ENCODE assay signal across 11 cellular contexts in the genomic region with DNA sequence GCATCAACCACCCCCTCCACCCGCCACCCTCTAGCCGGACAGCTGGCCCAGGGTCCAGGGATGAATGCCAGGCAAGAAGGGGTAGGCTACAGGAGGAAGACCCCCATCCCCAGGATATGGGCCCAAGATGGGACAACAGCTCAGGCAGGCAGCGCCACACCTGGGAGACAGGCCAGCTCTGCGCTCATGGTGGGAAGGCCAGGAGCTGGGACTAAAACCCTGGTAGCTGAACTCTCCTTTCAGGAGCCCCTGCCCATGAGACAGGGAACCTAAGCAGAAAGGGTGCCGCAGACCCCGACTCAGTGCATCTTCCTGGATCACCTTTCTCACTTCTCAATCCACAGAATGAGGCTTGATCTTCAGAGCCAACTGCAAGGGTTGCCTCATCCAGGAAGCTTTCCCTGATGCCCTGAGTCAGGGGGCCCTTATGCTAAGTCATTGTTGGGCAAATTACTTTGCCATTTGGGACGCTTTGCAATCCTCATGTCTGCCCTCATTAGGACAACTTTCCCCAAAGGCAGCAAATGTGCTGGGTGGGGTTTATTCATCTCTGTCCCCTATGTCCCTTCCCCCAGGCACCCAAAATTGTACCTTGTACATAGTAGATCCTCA. TPM values are rescaled to one million over a fixed set of nuclear protein-coding genes. Genes with fewer than 3 reads are reported as not detected.
DNase-seq lines count a peak whose midpoint lies in the region; ATAC-seq and TF ChIP-seq lines count a peak whose summit lies in the region.
"Had no signal": no experiment of that assay in that cellular context is flagged by ENCODE, and none has a peak within 500 bp of the region (broad histone marks: within the 10 kb centered on the region; RNA-seq: fewer than 3 reads in every experiment).

No MANE protein-coding gene starts in this region.

- H2AFZ ChIP-seq in osteoblast (ENCODE audit: low read length): peak overlapping the region; percentile 80

- H3K27me3 ChIP-seq in right atrium auricular region (no peaks in the 10 kb centered on the region), esophagus squamous epithelium (no peaks in the 10 kb centered on the region), osteoblast (ENCODE audit: insufficient read depth, low read length) (no peaks in the 10 kb centered on the region), spleen (replicated peaks in 1 of 7) (no peaks in the 10 kb centered on the region)

- H3K4me2 ChIP-seq in osteoblast (ENCODE audit: insufficient read depth, low read length): peak overlapping the region; percentile 47

- intact Hi-C loops in left ventricle myocardium superior (cut with micrococcal nuclease) (no loop called here), esophagus squamous epithelium (cut with DNase I) (no loop called here), spleen (cut with DNase I; ENCODE audit: low total_unique reads) (loop anchor here (10.0 kb wide), 1 partner anchor 142 kb away; no protein-coding TSS in a partner anchor)

- no peak overlapping the region for H3K4me3 ChIP-seq in right atrium auricular region
- H3K4me3 ChIP-seq in esophagus squamous epithelium: no peak overlapping the region
- peak overlapping the region; percentile 21 for H3K4me3 ChIP-seq in osteoblast (ENCODE audit: insufficient read depth, low read length)
- H3K4me3 ChIP-seq in spleen: no peak overlapping the region

- ATAC-seq in left ventricle myocardium superior (no peak), HG03175 (IDR thresholded peaks at IDR 0.05; ENCODE audit: unreplicated experiment) (no peak)
- ATAC-seq: naive thymus-derived CD8-positive, alpha-beta T cell had no signal

- no peaks in the 10 kb centered on the region for H4K20me1 ChIP-seq in osteoblast (ENCODE audit: insufficient read depth, low read length)

- 87 to 93% methylated on average over 3 to 4 of the region's 7 CpGs for WGBS in esophagus squamous epithelium, 2 donors
- WGBS in spleen, 5 donors: 81 to 93% (median 85%) methylated on average over 5 to 7 of the region's 7 CpGs

- no peak for DNase-seq in right atrium auricular region (ENCODE audit: low spot score)
- DNase-seq in left ventricle myocardium superior: no peak
- no peak for DNase-seq in esophagus squamous epithelium (lab: John Stamatoyannopoulos, UW)
- peak; percentile 54 for DNase-seq in osteoblast (ENCODE audit: insufficient read length, low spot score, missing footprints)
- DNase-seq in spleen: no peak
- no peak for DNase-seq in OCI-M2 (lab: John Stamatoyannopoulos, UW; ENCODE audit: unreplicated experiment)
- DNase-seq in erythroblast (lab: John Stamatoyannopoulos, UW): no peak
- DNase-seq: activated CD4-positive, alpha-beta T cell treated with anti-CD3 and anti-CD28 coated beads for 4 hours; naive thymus-derived CD8-positive, alpha-beta T cell had no signal

- peaks cover 7% of the 10 kb centered on the region for H3K79me2 ChIP-seq in osteoblast (ENCODE audit: insufficient read depth, low read length)

- TF ChIP-seq POLR2A in esophagus squamous epithelium (IDR thresholded peaks at IDR 0.05): no peak
- TF ChIP-seq POLR2A in spleen (IDR thresholded peaks at IDR 0.05): no peak
- TF ChIP-seq POLR2A in erythroblast (IDR thresholded peaks at IDR 0.05; ENCODE audit: low read length): no peak

- H3K4me1 ChIP-seq in right atrium auricular region (peaks cover 0 to 23% of the 10 kb centered on the region in 2 donors), esophagus squamous epithelium (peaks cover 40 to 74% (median 47%) of the 10 kb centered on the region in 3 donors), osteoblast (ENCODE audit: insufficient read depth, low read length) (peaks cover 28% of the 10 kb centered on the region), spleen (peaks cover 0 to 27% (median 10%) of the 10 kb centered on the region in 6 donors)

- H3K27ac ChIP-seq in right atrium auricular region: peak overlapping the region; percentile 57 to 72
- peak overlapping the region; percentile 83 to 94 (median 90) for H3K27ac ChIP-seq in esophagus squamous epithelium
- peak overlapping the region; percentile 92 for H3K27ac ChIP-seq in osteoblast (ENCODE audit: low read depth, low read length)
- peak overlapping the region in 2 of 8 donors; percentile 13 to 36 for H3K27ac ChIP-seq in spleen

- H3K36me3 ChIP-seq in right atrium auricular region (no peaks in the 10 kb centered on the region), esophagus squamous epithelium (no peaks in the 10 kb centered on the region), osteoblast (ENCODE audit: insufficient read depth, low read length) (no peaks in the 10 kb centered on the region), spleen (no peaks in the 10 kb centered on the region)

- TF ChIP-seq CTCF in right atrium auricular region (IDR thresholded peaks at IDR 0.05): no peak
- TF ChIP-seq CTCF in esophagus squamous epithelium (IDR thresholded peaks at IDR 0.05): no peak
- no peak for TF ChIP-seq CTCF in osteoblast (IDR thresholded peaks at IDR 0.05; ENCODE audit: extremely low read depth, low read depth, low read length)
- TF ChIP-seq CTCF in spleen (IDR thresholded peaks at IDR 0.05 in 8 of 11, conservative IDR thresholded peaks at IDR 0.05 in 3 of 11): no peak

- H3K9me3 ChIP-seq in right atrium auricular region (no peaks in the 10 kb centered on the region), esophagus squamous epithelium (no peaks in the 10 kb centered on the region), osteoblast (ENCODE audit: low read depth, low read length) (no peaks in the 10 kb centered on the region), spleen (no peaks in the 10 kb centered on the region)

RNA-seq across cellular contexts. Expression of a gene that starts 9.0 kb away (rescaled TPM):
- total RNA-seq in right atrium auricular region (10 to 100 TPM in 1 of 2 donors, 1 to 10 TPM in 1; 8.9 to 11.8 TPM), left ventricle myocardium superior (3.5 TPM), esophagus squamous epithelium (10 to 100 TPM in 1 of 4 donors, 1 to 10 TPM in 3; 2.5 to 11.1 (median 3.8) TPM), osteoblast (9.0 and 13.3 TPM in 2 replicates), spleen (10 to 100 TPM in 6 of 7 donors, 1 to 10 TPM in 1; 9.5 to 31.2 (median 20.6) TPM)
- polyA plus RNA-seq in spleen: 1 to 10 TPM; 2.1 to 6.0 (median 2.3) TPM

RNA-seq across cellular contexts. Expression of a gene that starts 14.0 kb away (rescaled TPM):
- 10 to 100 TPM; 24.1 to 56.4 TPM for total RNA-seq in right atrium auricular region
- 8.9 TPM for total RNA-seq in left ventricle myocardium superior
- total RNA-seq in esophagus squamous epithelium: 10 to 100 TPM in 2 of 4 donors, 1 to 10 TPM in 2; 3.0 to 26.2 (median 8.2) TPM
- 0.59 and 0.72 TPM in 2 replicates for total RNA-seq in osteoblast
- 10 to 100 TPM in 3 of 7 donors, 1 to 10 TPM in 4; 2.5 to 13.9 (median 9.9) TPM for total RNA-seq in spleen
- polyA plus RNA-seq in spleen: 10 to 100 TPM in 1 of 3 donors, 1 to 10 TPM in 2; 5.6 to 11.4 (median 7.2) TPM
- total RNA-seq: naive thymus-derived CD8-positive, alpha-beta T cell; T-helper 1 cell treated with Interleukin-12 subunit alpha and Interleukin-12 subunit beta and Interleukin-4 antibody, amounts not matched to agents 30 ng/mL and 1 ng/mL, for 36 hours had no signal
- polyA plus RNA-seq: naive thymus-derived CD8-positive, alpha-beta T cell had no signal

RNA-seq across cellular contexts. Expression of a gene that starts 23.6 kb away (rescaled TPM):
- total RNA-seq in right atrium auricular region (not detected), left ventricle myocardium superior (0.89 TPM), esophagus squamous epithelium (10 to 100 TPM in 1 of 4 donors, 1 to 10 TPM in 3; 2.1 to 13.0 (median 6.7) TPM), osteoblast (not detected in 2 replicates), spleen (10 to 100 TPM in 1 of 7 donors, 1 to 10 TPM in 5, under 1 TPM in 1; 0.85 to 18.3 (median 4.7) TPM)
- polyA plus RNA-seq in spleen: 1 to 10 TPM; 1.7 to 4.1 (median 2.8) TPM
- total RNA-seq: naive thymus-derived CD8-positive, alpha-beta T cell; T-helper 1 cell treated with Interleukin-12 subunit alpha and Interleukin-12 subunit beta and Interleukin-4 antibody, amounts not matched to agents 30 ng/mL and 1 ng/mL, for 36 hours had no signal
- polyA plus RNA-seq: naive thymus-derived CD8-positive, alpha-beta T cell had no signal
